ENCODE assay signal across 31 cellular contexts in the genomic region with DNA sequence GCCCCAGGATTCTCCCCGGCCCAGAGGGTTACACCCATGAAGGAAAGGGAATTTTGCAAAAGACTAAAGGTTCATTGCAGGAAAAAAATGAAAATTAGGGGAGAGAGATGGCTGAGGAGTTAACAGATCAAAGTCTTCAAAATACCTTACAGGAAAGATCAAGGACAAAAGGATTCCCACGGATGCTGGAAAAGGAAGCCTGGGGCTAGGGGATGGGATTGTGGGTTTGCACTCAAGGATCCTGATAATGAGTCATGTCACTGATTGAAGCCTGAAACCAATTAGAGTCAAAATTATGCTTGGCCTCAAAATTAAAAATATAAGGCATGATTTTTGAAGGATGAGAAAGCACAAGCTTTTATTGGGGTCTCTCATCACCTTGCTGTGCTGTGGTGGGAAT.
"Had no signal": no experiment of that assay in that cellular context is flagged by ENCODE, and none has a peak within 500 bp of the region (broad histone marks: within the 10 kb centered on the region; RNA-seq: fewer than 3 reads in every experiment).

No MANE protein-coding gene starts in this region.

- H3K27ac ChIP-seq: left lung, lower lobe of right lung, neural progenitor cell, neutrophil, ovary, skin epidermis, stomach, testis, thyroid gland, transverse colon, upper lobe of right lung had no signal

- H3K36me3 ChIP-seq: left lung, lower lobe of right lung, neutrophil, ovary, stomach, thyroid gland, transverse colon, upper lobe of right lung had no signal

- H2AFZ ChIP-seq: neural progenitor cell had no signal

- DNase-seq: hypothalamus; immature natural killer cell; kidney glomerular epithelial cell; left cardiac atrium; left lung; lower lobe of right lung; mammary epithelial cell; mesenchymal stem cell; naive B cell; natural killer cell; nephron progenitor cell; occipital lobe; ovary; right cardiac atrium; stimulated activated CD4-positive, alpha-beta T cell treated with anti-CD3 and anti-CD28 coated beads, Interleukin-12 subunit alpha, Interleukin-12 subunit beta, amount 100 ng/mL, for 4 hours; stimulated activated CD4-positive, alpha-beta T cell treated with anti-CD3 and anti-CD28 coated beads, Interleukin-15, amount 100 ng/mL, for 24 hours; stimulated activated CD4-positive, alpha-beta T cell treated with anti-CD3 and anti-CD28 coated beads, Interleukin-2, amount 100 ng/mL, for 24 hours; stimulated activated CD4-positive, alpha-beta T cell treated with anti-CD3 and anti-CD28 coated beads, Interleukin-4, amount 100 ng/mL, for 1 hour; stimulated activated naive B cell treated with anti-CD40 and anti-IgM and Interleukin-4, amounts not matched to agents 10 μg/mL and 1 μg/mL and 100 μg/mL, for 72 hours; stimulated activated naive CD8-positive, alpha-beta T cell treated with anti-CD3 and anti-CD28 coated beads, Interleukin-15, Interleukin-2, amounts not matched to agents 100 U/mL and 50 U/mL, for 24 hours; stomach; testis; thyroid gland; transverse colon; upper lobe of right lung had no signal

- H3K4me3 ChIP-seq: left lung, lower lobe of right lung, neural progenitor cell, ovary, skin epidermis, stomach, testis, thyroid gland, transverse colon, upper lobe of right lung had no signal

- H3K4me3 Mint-ChIP-seq: immature natural killer cell; mesothelial cell of epicardium; naive B cell; natural killer cell; nephron progenitor cell; neural progenitor cell; stimulated activated naive B cell treated with anti-CD40 and anti-IgM and Interleukin-4, amounts not matched to agents 10 μg/mL and 1 μg/mL and 100 μg/mL, for 72 hours had no signal

- H3K27me3 ChIP-seq: left lung, neural progenitor cell, neutrophil, ovary, stomach, testis, thyroid gland, transverse colon, upper lobe of right lung had no signal

- H3K9ac ChIP-seq: neural progenitor cell had no signal

- H3K4me1 Mint-ChIP-seq: immature natural killer cell, natural killer cell, nephron progenitor cell, neural progenitor cell had no signal

- FAIRE-seq: urothelium cell line had no signal

- H3K4me2 ChIP-seq: neural progenitor cell had no signal

- H3K36me3 Mint-ChIP-seq: neural progenitor cell had no signal

- H3K27ac Mint-ChIP-seq: immature natural killer cell; mesothelial cell of epicardium; natural killer cell; nephron progenitor cell; neural progenitor cell; progenitor cell of endocrine pancreas; stimulated activated naive B cell treated with anti-CD40 and anti-IgM and Interleukin-4, amounts not matched to agents 10 μg/mL and 1 μg/mL and 100 μg/mL, for 72 hours had no signal

- H3K9me3 ChIP-seq: ovary, testis, thyroid gland, upper lobe of right lung had no signal

- H3K4me1 ChIP-seq: left lung, lower lobe of right lung, neural progenitor cell, testis, thyroid gland, transverse colon, upper lobe of right lung had no signal
